In the genomic region with DNA sequence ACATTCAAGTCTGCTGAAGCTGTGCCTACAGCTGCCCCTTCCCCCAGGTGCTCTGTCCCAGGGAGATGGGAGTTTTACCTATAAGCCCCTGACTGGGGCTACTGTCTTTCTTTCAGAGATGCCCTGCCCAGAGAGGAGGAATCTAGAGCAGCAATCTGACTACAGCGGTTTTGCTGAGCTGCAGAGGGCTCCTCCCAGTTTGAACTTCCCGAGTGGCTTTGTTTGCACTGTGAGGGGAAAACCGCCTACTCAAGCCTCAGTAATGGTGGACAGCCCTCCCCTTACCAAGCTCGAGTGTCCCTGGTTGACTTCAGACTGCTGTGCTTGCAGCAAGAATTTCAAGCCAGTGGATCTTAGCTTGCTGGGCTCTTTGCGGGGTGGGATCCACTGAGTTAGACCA, we compare ENCODE assay signal across 9 cellular contexts. TPM values are rescaled to one million over a fixed set of nuclear protein-coding genes. Genes with fewer than 3 reads are reported as not detected.
"Had no signal": no experiment of that assay in that cellular context is flagged by ENCODE, and none has a peak within 500 bp of the region (broad histone marks: within the 10 kb centered on the region; RNA-seq: fewer than 3 reads in every experiment).

No MANE protein-coding gene starts in this region.

RNA-seq across cellular contexts. Expression of gene RPRM, which starts 35.9 kb away (rescaled TPM):
- total RNA-seq: left lobe of liver; left ventricle myocardium superior; lung microvascular endothelial cell; myocyte; natural killer cell treated with Interleukin-12 subunit alpha and Interleukin-12 subunit beta and Interleukin-15 and Interleukin-18, amount 100 ng/mL, for 72 hours; osteocyte; psoas muscle; thoracic aorta had no signal
- polyA plus RNA-seq: keratinocyte, psoas muscle had no signal
